34 cellular contexts compared by ENCODE assay signal in genomic region chr5:104472811-104473210, GRCh38.
"Had no signal": no experiment of that assay in that cellular context is flagged by ENCODE, and none has a peak within 500 bp of the region (broad histone marks: within the 10 kb centered on the region; RNA-seq: fewer than 3 reads in every experiment).

No MANE protein-coding gene starts in this region.

- DNase-seq: Karpas-422, Kasumi-1, KG1, MG63, MM.1S, MV-4-11, NCI-H1048, NCI-H1092, NCI-H1092 treated with DMSO at 0.1 percent for 48 hours, NCI-H1105, NCI-H1105 treated with DMSO at 0.1 percent for 48 hours, NCI-H1417, NCI-H1417 treated with DMSO at 0.1 percent for 48 hours, NCI-H1436, NCI-H1436 treated with DMSO at 0.1 percent for 48 hours, NCI-H146, NCI-H1694, NCI-H1694 treated with DMSO at 0.1 percent for 48 hours, NCI-H187, NCI-H187 treated with DMSO at 0.1 percent for 48 hours, NCI-H1930, NCI-H2029, NCI-H2029 treated with DMSO at 0.1 percent for 48 hours, NCI-H2081, NCI-H2081 treated with DMSO at 0.1 percent for 48 hours, NCI-H2107, NCI-H2171, NCI-H2171 treated with DMSO at 0.1 percent for 48 hours, NCI-H2227 treated with DMSO at 0.1 percent for 48 hours, NCI-H226, NCI-H345, NCI-H446, NCI-H446 treated with DMSO at 0.1 percent for 48 hours, NCI-H510A had no signal
